ENCODE assay signal across 8 cellular contexts in the genomic region with DNA sequence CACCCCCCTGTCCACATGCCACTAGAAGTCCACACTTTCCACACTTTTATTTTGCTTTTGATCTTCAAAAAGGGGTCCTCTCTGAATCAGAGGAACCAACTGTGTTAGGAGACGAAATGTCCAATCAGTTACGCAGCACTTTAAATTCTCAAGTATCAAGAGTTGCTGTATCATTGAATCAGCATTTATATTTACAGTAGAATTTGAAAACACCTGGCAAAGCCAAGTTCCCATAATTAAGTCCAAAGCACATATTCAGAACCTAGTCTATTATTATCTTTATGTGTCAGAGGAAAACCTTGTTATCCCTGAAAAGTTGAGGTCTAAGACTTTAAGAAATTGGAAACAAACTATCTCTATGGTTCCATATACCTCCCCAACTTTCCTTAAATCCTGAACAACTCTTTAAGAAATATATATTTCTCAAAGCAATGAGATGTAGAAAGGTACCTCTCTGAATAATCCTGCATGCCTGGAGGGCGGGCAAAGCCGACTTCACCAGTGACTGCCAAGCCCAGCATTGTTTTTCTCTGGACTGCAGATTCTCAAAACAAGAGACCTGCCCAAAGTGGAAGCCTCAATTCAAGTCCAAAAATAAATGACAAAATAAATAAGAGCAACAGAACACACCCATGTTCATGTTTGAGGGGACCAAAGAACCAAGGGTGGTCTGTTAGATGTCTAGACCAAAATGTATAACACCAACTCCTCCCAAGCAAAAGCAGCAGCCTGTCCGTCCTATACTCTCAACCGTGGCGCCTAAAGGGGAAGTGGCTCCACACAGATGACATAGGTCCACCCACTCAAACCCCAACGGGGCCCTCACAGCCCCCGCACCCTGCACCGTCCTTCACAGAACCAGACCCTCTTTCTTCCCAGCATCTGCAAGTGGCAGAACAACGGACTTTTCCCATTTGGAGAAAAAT.
DNase-seq lines count a peak whose midpoint lies in the region; ATAC-seq and TF ChIP-seq lines count a peak whose summit lies in the region.

No MANE protein-coding gene starts in this region.

- peak overlapping the region; percentile 66 for H3K27ac Mint-ChIP-seq in T-helper 2 cell treated with Interferon-gamma antibody and Interleukin-4, amounts not matched to agents 5 μg/mL and 100 μg/mL, for 36 hours
- peak overlapping the region; percentile 64 for H3K27ac Mint-ChIP-seq in activated naive CD8-positive, alpha-beta T cell treated with anti-CD3 and anti-CD28 coated beads, Interleukin-2, amount 10 ng/mL, durations not matched to agents 7 days and 5 days
- H3K27ac Mint-ChIP-seq in memory B cell: peak overlapping the region; percentile 99

- H3K27me3 ChIP-seq in uterus: no peaks in the 10 kb centered on the region

- H3K36me3 Mint-ChIP-seq in T-helper 2 cell treated with Interferon-gamma antibody and Interleukin-4, amounts not matched to agents 5 μg/mL and 100 μg/mL, for 36 hours (ENCODE audit: low read depth): peaks cover 2% of the 10 kb centered on the region
- H3K36me3 Mint-ChIP-seq in activated naive CD8-positive, alpha-beta T cell treated with anti-CD3 and anti-CD28 coated beads, Interleukin-2, amount 10 ng/mL, durations not matched to agents 7 days and 5 days: peaks cover 3% of the 10 kb centered on the region
- peaks cover 2% of the 10 kb centered on the region for H3K36me3 Mint-ChIP-seq in memory B cell

- peak overlapping the region; percentile 79 to 90 for H3K27ac ChIP-seq in uterus

- H3K9me3 Mint-ChIP-seq in T-helper 2 cell treated with Interferon-gamma antibody and Interleukin-4, amounts not matched to agents 5 μg/mL and 100 μg/mL, for 36 hours: no peaks in the 10 kb centered on the region
- H3K9me3 Mint-ChIP-seq in activated naive CD8-positive, alpha-beta T cell treated with anti-CD3 and anti-CD28 coated beads, Interleukin-2, amount 10 ng/mL, durations not matched to agents 7 days and 5 days: no peaks in the 10 kb centered on the region
- H3K9me3 Mint-ChIP-seq in memory B cell: no peaks in the 10 kb centered on the region

- no peaks in the 10 kb centered on the region for H3K36me3 ChIP-seq in uterus

- intact Hi-C loops in uterus (cut with DNase I; ENCODE audit: low total_unique reads): no loop called here

- TF ChIP-seq CTCF in uterus (IDR thresholded peaks at IDR 0.05): no peak

- TF ChIP-seq POLR2A in uterus (IDR thresholded peaks at IDR 0.05): no peak

- peaks cover 40% of the 10 kb centered on the region for H3K4me1 Mint-ChIP-seq in T-helper 2 cell treated with Interferon-gamma antibody and Interleukin-4, amounts not matched to agents 5 μg/mL and 100 μg/mL, for 36 hours (ENCODE audit: low read depth)
- peaks cover 42% of the 10 kb centered on the region for H3K4me1 Mint-ChIP-seq in activated naive CD8-positive, alpha-beta T cell treated with anti-CD3 and anti-CD28 coated beads, Interleukin-2, amount 10 ng/mL, durations not matched to agents 7 days and 5 days
- peaks cover 76% of the 10 kb centered on the region for H3K4me1 Mint-ChIP-seq in memory B cell

- peak; percentile 54 for ATAC-seq in HG03342 (IDR thresholded peaks at IDR 0.05; ENCODE audit: unreplicated experiment)
- peak; percentile 50 for ATAC-seq in activated naive CD8-positive, alpha-beta T cell treated with anti-CD3 and anti-CD28 coated beads, Interleukin-2, amount 10 ng/mL, durations not matched to agents 7 days and 5 days (ENCODE audit: low read depth)
- ATAC-seq in memory B cell (ENCODE audit: low read depth): peak; percentile 64

- POLR2A ChIA-PET in activated naive CD8-positive, alpha-beta T cell treated with anti-CD3 and anti-CD28 coated beads, Interleukin-2, amount 10 ng/mL, durations not matched to agents 7 days and 5 days (lab: Charles Lee): interaction anchor here (0.6 kb wide), 1 partner anchor 112 kb away, joined by 3 read pairs; no protein-coding TSS in a partner anchor

- peak; percentile 65 for DNase-seq in T-helper 2 cell treated with Interferon-gamma antibody and Interleukin-4, amounts not matched to agents 5 μg/mL and 100 μg/mL, for 36 hours (ENCODE audit: low spot score)
- DNase-seq in T-helper 2 cell (no peak), memory B cell (ENCODE audit: low spot score in 2 of 2) (peak; percentile 60 to 66), uterus (no peak), NCI-H774 (lab: John Stamatoyannopoulos, UW) (no peak)
- DNase-seq in activated naive CD8-positive, alpha-beta T cell treated with anti-CD3 and anti-CD28 coated beads, Interleukin-2, amount 10 ng/mL, durations not matched to agents 7 days and 5 days: no peak
- DNase-seq in activated CD4-positive, CD25-positive, alpha-beta regulatory T cell treated with anti-CD3 and anti-CD28 coated beads, Interleukin-2, amount 50 U/mL, for 72 hours: no peak

- peaks cover 15 to 27% of the 10 kb centered on the region in 2 donors for H3K4me1 ChIP-seq in uterus

- peak overlapping the region; percentile 37 for H3K4me3 Mint-ChIP-seq in T-helper 2 cell treated with Interferon-gamma antibody and Interleukin-4, amounts not matched to agents 5 μg/mL and 100 μg/mL, for 36 hours
- peak overlapping the region; percentile 20 for H3K4me3 Mint-ChIP-seq in activated naive CD8-positive, alpha-beta T cell treated with anti-CD3 and anti-CD28 coated beads, Interleukin-2, amount 10 ng/mL, durations not matched to agents 7 days and 5 days
- peak overlapping the region; percentile 80 for H3K4me3 Mint-ChIP-seq in memory B cell

- H3K9me3 ChIP-seq in uterus: no peaks in the 10 kb centered on the region

- no peaks in the 10 kb centered on the region for H3K27me3 Mint-ChIP-seq in T-helper 2 cell treated with Interferon-gamma antibody and Interleukin-4, amounts not matched to agents 5 μg/mL and 100 μg/mL, for 36 hours (ENCODE audit: low read depth)
- no peaks in the 10 kb centered on the region for H3K27me3 Mint-ChIP-seq in activated naive CD8-positive, alpha-beta T cell treated with anti-CD3 and anti-CD28 coated beads, Interleukin-2, amount 10 ng/mL, durations not matched to agents 7 days and 5 days
- H3K27me3 Mint-ChIP-seq in memory B cell: no peaks in the 10 kb centered on the region

- H3K4me3 ChIP-seq in uterus: no peak overlapping the region

Comparison
In these comparisons a context has a peak if more than half of its experiments do, and no peak if none do; other contexts are left out.
1. DNase-seq: peak in T-helper 2 cell treated with Interferon-gamma antibody and Interleukin-4, amounts not matched to agents 5 μg/mL and 100 μg/mL, for 36 hours (single experiment) and memory B cell (2 of 2); none in T-helper 2 cell (0 of 5), activated naive CD8-positive, alpha-beta T cell treated with anti-CD3 and anti-CD28 coated beads, Interleukin-2, amount 10 ng/mL, durations not matched to agents 7 days and 5 days (single experiment), uterus (0 of 2), activated CD4-positive, CD25-positive, alpha-beta regulatory T cell treated with anti-CD3 and anti-CD28 coated beads, Interleukin-2, amount 50 U/mL, for 72 hours (single experiment) and NCI-H774 (single experiment).
2. H3K4me3 Mint-ChIP-seq: peak in every context shown above with its lines; median percentile 80 in memory B cell; 37 in T-helper 2 cell treated with Interferon-gamma antibody and Interleukin-4, amounts not matched to agents 5 μg/mL and 100 μg/mL, for 36 hours; 20 in activated naive CD8-positive, alpha-beta T cell treated with anti-CD3 and anti-CD28 coated beads, Interleukin-2, amount 10 ng/mL, durations not matched to agents 7 days and 5 days.
3. Peak in every context shown above with its lines, with median percentiles within 50 percentile points of each other: H3K27ac Mint-ChIP-seq and ATAC-seq.